In genomic region chr1:153422450-153423068, GRCh38 we compare ENCODE assay signal across 8 cellular contexts. TPM values are rescaled to one million over a fixed set of nuclear protein-coding genes. Genes with fewer than 3 reads are reported as not detected.
A peak's percentile ranks its signal among the peaks of the same experiment; 100 is the strongest.
DNase-seq lines count a peak whose midpoint lies in the region; ATAC-seq and TF ChIP-seq lines count a peak whose summit lies in the region.

No MANE protein-coding gene starts in this region.

- H3K27ac ChIP-seq in SJCRH30 (no peak overlapping the region), heart left ventricle (no peak overlapping the region)

- H3K36me3 Mint-ChIP-seq in stimulated activated memory B cell treated with anti-CD40 and anti-IgM and Interleukin-4, amounts not matched to agents 10 μg/mL and 1 μg/mL and 100 μg/mL, for 72 hours: no peaks in the 10 kb centered on the region

- H3K9me3 Mint-ChIP-seq in stimulated activated memory B cell treated with anti-CD40 and anti-IgM and Interleukin-4, amounts not matched to agents 10 μg/mL and 1 μg/mL and 100 μg/mL, for 72 hours: peaks cover 3% of the 10 kb centered on the region

- H3K4me3 ChIP-seq in H7 (ENCODE audit: insufficient read depth, low read depth, low read length): no peak overlapping the region
- no peak overlapping the region for H3K4me3 ChIP-seq in SJCRH30
- no peak overlapping the region for H3K4me3 ChIP-seq in heart left ventricle
- H3K4me3 ChIP-seq in skeletal muscle cell (ENCODE audit: low read depth, low read length): no peak overlapping the region

- DNase-seq in H7 (peak; percentile 78), SJCRH30 (peak; percentile 49 to 76), heart left ventricle (peak; percentile 59 to 76 (median 63)), skeletal muscle cell (ENCODE audit: low read depth) (peak; percentile 1), NCI-H526 treated with DMSO at 0.1 percent for 48 hours (lab: John Stamatoyannopoulos, UW) (no peak), NCI-H510A (lab: John Stamatoyannopoulos, UW) (no peak)
- peak; percentile 87 for DNase-seq in activated effector memory CD4-positive, alpha-beta T cell treated with anti-CD3 and anti-CD28 coated beads, Interleukin-2, amount 50 U/mL, for 16 hours

- H3K36me3 ChIP-seq in H7 (replicated peaks; ENCODE audit: control insufficient read depth, insufficient read depth, low read length) (no peaks in the 10 kb centered on the region), SJCRH30 (no peaks in the 10 kb centered on the region), heart left ventricle (no peaks in the 10 kb centered on the region)

- ATAC-seq in heart left ventricle: peak in 2 of 4 donors; percentile 54 to 60
- no peak for ATAC-seq in stimulated activated memory B cell treated with anti-CD40 and anti-IgM and Interleukin-4, amounts not matched to agents 10 μg/mL and 1 μg/mL and 100 μg/mL, for 72 hours

- H3K4me1 ChIP-seq in SJCRH30 (no peaks in the 10 kb centered on the region), heart left ventricle (no peaks in the 10 kb centered on the region)

- H3K9me3 ChIP-seq in SJCRH30 (replicated peaks) (no peaks in the 10 kb centered on the region), heart left ventricle (no peaks in the 10 kb centered on the region)

- no peak for TF ChIP-seq CTCF in heart left ventricle (IDR thresholded peaks at IDR 0.05)

- WGBS in heart left ventricle, 4 donors: 4 to 10% (median 6%) methylated on average over 6 of the region's 6 CpGs

- H3K27me3 ChIP-seq in H7 (ENCODE audit: control insufficient read depth, insufficient read depth, low read length): no peaks in the 10 kb centered on the region
- H3K27me3 ChIP-seq in SJCRH30: no peaks in the 10 kb centered on the region
- H3K27me3 ChIP-seq in heart left ventricle: peaks cover 0 to 34% (median 9%) of the 10 kb centered on the region in 9 donors

- H3K4me3 Mint-ChIP-seq in stimulated activated memory B cell treated with anti-CD40 and anti-IgM and Interleukin-4, amounts not matched to agents 10 μg/mL and 1 μg/mL and 100 μg/mL, for 72 hours: no peak overlapping the region

- TF ChIP-seq POLR2A in heart left ventricle (IDR thresholded peaks at IDR 0.05): no peak

- intact Hi-C loops in heart left ventricle (cut with DNase I): no loop called here

- no peaks in the 10 kb centered on the region for H3K4me1 Mint-ChIP-seq in stimulated activated memory B cell treated with anti-CD40 and anti-IgM and Interleukin-4, amounts not matched to agents 10 μg/mL and 1 μg/mL and 100 μg/mL, for 72 hours

- H3K27me3 Mint-ChIP-seq in stimulated activated memory B cell treated with anti-CD40 and anti-IgM and Interleukin-4, amounts not matched to agents 10 μg/mL and 1 μg/mL and 100 μg/mL, for 72 hours: peaks cover 67% of the 10 kb centered on the region

- H3K27ac Mint-ChIP-seq in stimulated activated memory B cell treated with anti-CD40 and anti-IgM and Interleukin-4, amounts not matched to agents 10 μg/mL and 1 μg/mL and 100 μg/mL, for 72 hours: no peak overlapping the region

RNA-seq across cellular contexts. Expression of gene S100A7A, which starts 6.2 kb away (rescaled TPM):
- total RNA-seq in H7 (2014; rRNA removed; shearing (Covaris generic)): not detected in 2 replicates
- total RNA-seq in SJCRH30 (2014; rRNA removed; shearing (Covaris generic)): not detected in 2 replicates
- not detected for total RNA-seq in heart left ventricle
- polyA plus RNA-seq in heart left ventricle: not detected

RNA-seq across cellular contexts. Expression of gene S100A8, which starts 31.7 kb away (rescaled TPM):
- total RNA-seq in H7 (2014; rRNA removed; shearing (Covaris generic)): not detected in 2 replicates
- not detected in 2 replicates for total RNA-seq in SJCRH30 (2014; rRNA removed; shearing (Covaris generic))
- 100 to 1,000 TPM in 2 of 9 donors, 10 to 100 TPM in 6, 1 to 10 TPM in 1; 6.0 to 199 (median 27.2) TPM for total RNA-seq in heart left ventricle
- polyA plus RNA-seq in heart left ventricle: 10 to 100 TPM; 32.3 to 72.9 TPM

RNA-seq across cellular contexts. Expression of gene S100A7, which starts 37.9 kb away (rescaled TPM):
- not detected in 2 replicates for total RNA-seq in H7 (2014; rRNA removed; shearing (Covaris generic))
- not detected in 2 replicates for total RNA-seq in SJCRH30 (2014; rRNA removed; shearing (Covaris generic))
- not detected for total RNA-seq in heart left ventricle
- not detected for polyA plus RNA-seq in heart left ventricle

RNA-seq across cellular contexts. Expression of gene S100A12, which starts 47.1 kb away (rescaled TPM):
- total RNA-seq in H7 (2014; rRNA removed; shearing (Covaris generic)): not detected in 2 replicates
- not detected in 2 replicates for total RNA-seq in SJCRH30 (2014; rRNA removed; shearing (Covaris generic))
- 1 to 10 TPM in 8 of 9 donors, not detected in 1; 1.2 to 8.9 (median 3.7) TPM for total RNA-seq in heart left ventricle
- polyA plus RNA-seq in heart left ventricle: 1 to 10 TPM; 5.1 to 9.1 TPM

Comparison
In these comparisons a context has a peak if more than half of its experiments do, and no peak if none do; other contexts are left out.
1. DNase-seq: peak in H7 (single experiment), SJCRH30 (2 of 2), activated effector memory CD4-positive, alpha-beta T cell treated with anti-CD3 and anti-CD28 coated beads, Interleukin-2, amount 50 U/mL, for 16 hours (single experiment), heart left ventricle (5 of 5) and skeletal muscle cell (single experiment); none in NCI-H526 treated with DMSO at 0.1 percent for 48 hours (single experiment) and NCI-H510A (single experiment).